ENCODE assay signal across 33 cellular contexts in the genomic region with DNA sequence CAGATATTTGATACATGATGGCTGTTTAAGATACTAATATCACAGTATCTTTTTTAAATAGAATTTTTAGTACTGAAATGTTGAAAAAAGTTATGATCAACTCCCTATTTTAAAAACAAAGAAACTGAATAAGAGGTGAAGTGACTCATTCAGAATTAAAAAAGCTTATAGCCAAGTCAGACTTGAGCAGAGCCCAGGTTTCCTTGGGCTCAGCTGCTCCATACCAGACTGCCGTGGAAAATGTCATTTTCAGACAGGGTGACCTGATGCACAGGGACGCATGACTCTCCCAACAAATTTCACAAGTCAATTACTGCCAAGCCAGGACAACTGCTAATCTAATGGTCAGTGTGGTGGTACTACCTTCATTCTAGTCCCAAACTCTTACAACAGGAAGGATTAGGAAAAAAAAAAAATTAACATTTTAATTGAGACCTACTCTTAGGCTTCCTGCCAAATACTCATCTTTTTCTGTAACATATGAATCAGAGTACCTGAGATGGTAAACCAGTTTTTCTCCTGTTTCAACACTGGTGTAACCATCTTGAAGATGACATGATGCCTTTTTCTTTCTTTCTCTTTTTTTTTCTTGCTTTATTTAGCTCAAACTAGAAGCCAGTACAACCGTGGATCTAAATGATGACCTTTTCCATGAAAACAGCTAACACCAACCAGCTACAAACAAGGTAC. TPM values are rescaled to one million over a fixed set of nuclear protein-coding genes. Genes with fewer than 3 reads are reported as not detected.
DNase-seq lines count a peak whose midpoint lies in the region; ATAC-seq, FAIRE-seq and TF ChIP-seq lines count a peak whose summit lies in the region.
"Had no signal": no experiment of that assay in that cellular context is flagged by ENCODE, and none has a peak within 500 bp of the region (broad histone marks: within the 10 kb centered on the region; RNA-seq: fewer than 3 reads in every experiment).

No MANE protein-coding gene starts in this region.

- H3F3A ChIP-seq in GM23248 (ENCODE audit: insufficient read depth), result peaks cover 27% of the 10 kb centered on the region

- H2AFZ ChIP-seq in GM23248 (no peak overlapping the region), astrocyte (ENCODE audit: low read depth, low read length) (no peak overlapping the region)

- H3K27ac ChIP-seq in GM23248 (no peak overlapping the region), astrocyte (ENCODE audit: low read depth, low read length) (no peak overlapping the region), esophagus (ENCODE audit: low read depth in 2 of 2, low read length in 1 of 2) (peak overlapping the region; percentile 95 to 98)
- H3K27ac ChIP-seq: colonic mucosa, esophagus muscularis mucosa, gastroesophageal sphincter, stomach, thyroid gland, WERI-Rb-1 had no signal

- H3K9me3 ChIP-seq in GM23248 (ENCODE audit: low read depth) (no peaks in the 10 kb centered on the region), astrocyte (ENCODE audit: insufficient read depth, low read depth, low read length) (no peaks in the 10 kb centered on the region), esophagus (ENCODE audit: control insufficient read depth in 2 of 2, insufficient read depth in 1 of 2, low read depth in 1 of 2, low read length in 1 of 2) (no peaks in the 10 kb centered on the region)
- H3K9me3 ChIP-seq: colonic mucosa, esophagus muscularis mucosa, gastroesophageal sphincter, pancreas, stomach, thyroid gland had no signal

- no peak for FAIRE-seq in astrocyte (lab: Jason Lieb, UNC)
- FAIRE-seq: A204.1, G401.6, K562, pancreas had no signal

- no peak for TF ChIP-seq CTCF in astrocyte (IDR thresholded peaks at IDR 0.05; ENCODE audit: insufficient read depth, low read depth, low read length)
- TF ChIP-seq CTCF in mesothelial cell of epicardium (IDR thresholded peaks at IDR 0.05; ENCODE audit: unreplicated experiment), result no peak

- H4K20me1 ChIP-seq in GM23248 (ENCODE audit: insufficient read depth) (no peaks in the 10 kb centered on the region), astrocyte (ENCODE audit: insufficient read depth, low read length) (no peaks in the 10 kb centered on the region)

- WGBS in GM23248 (ENCODE audit: low coverage in 1 of 2, low lambda C conversion rate in 2 of 2, missing lambda C conversion rate in 2 of 2), 2 experiments, result 57 to 62% methylated on average over 3 of the region's 3 CpGs
- WGBS in esophagus, 2 donors, result 46 to 53% methylated on average over 3 of the region's 3 CpGs

- H3K9me3 Mint-ChIP-seq in astrocyte (ENCODE audit: unreplicated experiment) (no peaks in the 10 kb centered on the region), mesothelial cell of epicardium (no peaks in the 10 kb centered on the region)
- no peaks in the 10 kb centered on the region for H3K9me3 Mint-ChIP-seq in activated naive CD4-positive, alpha-beta T cell treated with anti-CD3 and anti-CD28 coated beads, Interleukin-2, amount 50 U/mL, for 72 hours
- H3K9me3 Mint-ChIP-seq: activated naive CD4-positive, alpha-beta T cell treated with anti-CD3 and anti-CD28 coated beads, Interleukin-2, amount 50 U/mL, for 24 hours; HFFc6; neural crest cell had no signal

- H3K4me1 ChIP-seq in GM23248 (ENCODE audit: insufficient read depth), result peaks cover 45% of the 10 kb centered on the region
- peaks cover 47% of the 10 kb centered on the region for H3K4me1 ChIP-seq in astrocyte (ENCODE audit: insufficient read depth, low read length)
- peaks cover 6 to 18% of the 10 kb centered on the region in 2 donors for H3K4me1 ChIP-seq in esophagus (ENCODE audit: control insufficient read depth in 2 of 2, insufficient read depth in 2 of 2, low read length in 1 of 2)
- H3K4me1 ChIP-seq: colonic mucosa had no signal

- in situ Hi-C loops in GM23248 (cut with MboI), result no loop called here

- DNase-seq in GM23248 (peak; percentile 50), astrocyte (ENCODE audit: low read depth) (no peak), mesothelial cell of epicardium (ENCODE audit: low spot score in 2 of 2, unreplicated experiment in 2 of 2) (no peak), NCI-H1694 treated with DMSO at 0.1 percent for 48 hours (lab: John Stamatoyannopoulos, UW) (no peak)
- no peak for DNase-seq in activated naive CD4-positive, alpha-beta T cell treated with anti-CD3 and anti-CD28 coated beads, Interleukin-2, amount 50 U/mL, for 72 hours (ENCODE audit: low spot score in 2 of 2)
- DNase-seq: activated CD4-positive, alpha-beta T cell treated with anti-CD3 and anti-CD28 coated beads for 48 hours; Calu3; colonic mucosa; DMS79; effector CD4-positive, alpha-beta T cell; HFFc6; hippocampal formation; left colon; NCI-H1105; NCI-H1930; NCI-H2171 treated with DMSO at 0.1 percent for 48 hours; NCI-H510A treated with DMSO at 0.1 percent for 48 hours; pancreas; SHP77 treated with DMSO at 0.1 percent for 48 hours; stimulated activated CD4-positive, alpha-beta T cell treated with anti-CD3 and anti-CD28 coated beads, Interleukin-2, amount 100 ng/mL, for 24 hours; stomach; thyroid gland; WERI-Rb-1 had no signal

- H3K27ac Mint-ChIP-seq in astrocyte (ENCODE audit: unreplicated experiment) (peak overlapping the region; percentile 31), mesothelial cell of epicardium (peak overlapping the region; percentile 80)
- H3K27ac Mint-ChIP-seq in activated naive CD4-positive, alpha-beta T cell treated with anti-CD3 and anti-CD28 coated beads, Interleukin-2, amount 50 U/mL, for 72 hours, result no peak overlapping the region
- H3K27ac Mint-ChIP-seq: HFFc6 had no signal

- H3K36me3 ChIP-seq in GM23248 (ENCODE audit: low read depth) (no peaks in the 10 kb centered on the region), astrocyte (ENCODE audit: insufficient read depth, low read length) (no peaks in the 10 kb centered on the region), esophagus (ENCODE audit: control insufficient read depth in 2 of 2, insufficient read depth in 2 of 2, low read length in 1 of 2) (no peaks in the 10 kb centered on the region)
- H3K36me3 ChIP-seq: colonic mucosa, esophagus muscularis mucosa, gastroesophageal sphincter, pancreas, thyroid gland had no signal

- no peaks in the 10 kb centered on the region for H3K9me2 ChIP-seq in GM23248 (ENCODE audit: insufficient read depth)

- H3K9ac ChIP-seq in GM23248, result no peak overlapping the region
- H3K9ac ChIP-seq in astrocyte (ENCODE audit: low read length), result no peak overlapping the region

- H3K36me3 Mint-ChIP-seq in astrocyte (ENCODE audit: low read depth, unreplicated experiment), result no peaks in the 10 kb centered on the region
- no peaks in the 10 kb centered on the region for H3K36me3 Mint-ChIP-seq in mesothelial cell of epicardium
- no peaks in the 10 kb centered on the region for H3K36me3 Mint-ChIP-seq in activated naive CD4-positive, alpha-beta T cell treated with anti-CD3 and anti-CD28 coated beads, Interleukin-2, amount 50 U/mL, for 72 hours

- H3K4me3 ChIP-seq in GM23248 (no peak overlapping the region), astrocyte (ENCODE audit: insufficient read depth, low read depth, low read length) (no peak overlapping the region), esophagus (ENCODE audit: low read depth in 1 of 2, low read length in 2 of 2) (no peak overlapping the region)
- H3K4me3 ChIP-seq: colonic mucosa, esophagus muscularis mucosa, gastroesophageal sphincter, K562, pancreas, stomach, thyroid gland had no signal

- ATAC-seq in HG03571 (IDR thresholded peaks at IDR 0.05; ENCODE audit: unreplicated experiment), result no peak
- no peak for ATAC-seq in activated naive CD4-positive, alpha-beta T cell treated with anti-CD3 and anti-CD28 coated beads, Interleukin-2, amount 50 U/mL, for 72 hours
- ATAC-seq in GM18858 (IDR thresholded peaks at IDR 0.05; ENCODE audit: unreplicated experiment), result no peak
- ATAC-seq: gastroesophageal sphincter, K562, left colon had no signal

- no peaks in the 10 kb centered on the region for H3K27me3 Mint-ChIP-seq in astrocyte (ENCODE audit: low read depth, unreplicated experiment)
- no peaks in the 10 kb centered on the region for H3K27me3 Mint-ChIP-seq in mesothelial cell of epicardium (ENCODE audit: low read depth)
- H3K27me3 Mint-ChIP-seq: activated naive CD4-positive, alpha-beta T cell treated with anti-CD3 and anti-CD28 coated beads, Interleukin-2, amount 50 U/mL, for 24 hours had no signal

- peaks cover 10% of the 10 kb centered on the region; the same call in 1 of the 2 replicates for H3K79me2 ChIP-seq in GM23248 (ENCODE audit: insufficient read depth)
- H3K79me2 ChIP-seq in astrocyte (ENCODE audit: insufficient read depth, low read length), result peaks cover 3% of the 10 kb centered on the region

- H3K4me1 Mint-ChIP-seq in astrocyte (ENCODE audit: low read depth, unreplicated experiment) (peaks cover 20% of the 10 kb centered on the region), mesothelial cell of epicardium (peaks cover 58% of the 10 kb centered on the region)

- no peak overlapping the region for H3K4me3 Mint-ChIP-seq in astrocyte (ENCODE audit: unreplicated experiment)
- no peak overlapping the region for H3K4me3 Mint-ChIP-seq in mesothelial cell of epicardium
- H3K4me3 Mint-ChIP-seq: activated naive CD4-positive, alpha-beta T cell treated with anti-CD3 and anti-CD28 coated beads, Interleukin-2, amount 50 U/mL, for 24 hours; HFFc6; neural crest cell had no signal

- H3K27me3 ChIP-seq in GM23248 (replicated peaks; ENCODE audit: insufficient read depth) (no peaks in the 10 kb centered on the region), astrocyte (ENCODE audit: insufficient read depth, low read length) (no peaks in the 10 kb centered on the region), esophagus (ENCODE audit: control insufficient read depth in 1 of 2, insufficient read depth in 2 of 2, low read length in 2 of 2) (no peaks in the 10 kb centered on the region)
- H3K27me3 ChIP-seq: colonic mucosa, esophagus muscularis mucosa, gastroesophageal sphincter, pancreas, stomach, thyroid gland had no signal

- H3K4me2 ChIP-seq in GM23248 (ENCODE audit: unreplicated experiment), result peak overlapping the region; percentile 2
- no peak overlapping the region for H3K4me2 ChIP-seq in astrocyte (ENCODE audit: low read length)

RNA-seq across cellular contexts. Expression of gene SLC22A23, which starts 30.6 kb away (rescaled TPM):
- 7.3 and 9.5 TPM in 2 replicates for total RNA-seq in GM23248 (2014; rRNA removed; shearing (Covaris generic))
- polyA plus RNA-seq in GM23248 (2016; fragmentation: Nextera tagmentation; extraction: Ambion mirVana) (2.4 TPM in 2 replicates), esophagus (10 to 100 TPM; 12.5 to 15.4 TPM)
- total RNA-seq in astrocyte (3.7 and 5.7 TPM in 2 replicates), mesothelial cell of epicardium (24.3 to 25.0 TPM (median 24.5 TPM) in 3 replicates)
- under 1 TPM; 0.27 to 0.72 TPM for total RNA-seq in activated naive CD4-positive, alpha-beta T cell treated with anti-CD3 and anti-CD28 coated beads, Interleukin-2, amount 50 U/mL, for 72 hours

Comparison
In these comparisons a context has a peak if more than half of its experiments do, and no peak if none do; other contexts are left out.
1. H3K27ac ChIP-seq: peak in esophagus (2 of 2); none in GM23248 (single experiment) and astrocyte (single experiment).
2. H3K27ac Mint-ChIP-seq: peak in astrocyte (single experiment) and mesothelial cell of epicardium (single experiment); none in activated naive CD4-positive, alpha-beta T cell treated with anti-CD3 and anti-CD28 coated beads, Interleukin-2, amount 50 U/mL, for 72 hours (0 of 2).